Comparison of ENCODE assay signal across 31 cellular contexts in the genomic region with DNA sequence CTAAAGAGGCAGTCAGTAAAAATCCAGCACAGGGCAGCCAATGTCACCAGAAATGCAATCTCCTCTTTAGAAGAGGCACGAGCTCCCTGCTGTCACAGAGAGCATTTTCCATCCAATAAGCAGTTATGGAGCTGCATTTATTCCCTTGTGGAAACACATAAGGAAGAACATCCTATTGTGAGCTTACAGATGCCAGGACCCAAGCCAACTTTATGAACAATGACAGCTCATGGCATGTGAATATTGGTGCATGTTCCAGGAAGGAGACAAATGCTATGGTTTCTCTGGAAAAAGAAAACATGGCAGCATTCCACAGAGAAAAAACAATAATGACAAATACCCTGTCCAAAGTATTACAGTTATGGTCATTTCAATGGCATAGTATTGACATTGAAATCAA.
"Had no signal": no experiment of that assay in that cellular context is flagged by ENCODE, and none has a peak within 500 bp of the region (broad histone marks: within the 10 kb centered on the region; RNA-seq: fewer than 3 reads in every experiment).

No MANE protein-coding gene starts in this region.

- H3K9me3 Mint-ChIP-seq: activated CD8-positive, alpha-beta T cell treated with anti-CD3 and anti-CD28 coated beads for 36 hours; dendritic cell treated with granulocyte-macrophage colony-stimulating factor and Interleukin-4, amounts not matched to agents 40 ng/mL and 50 ng/mL, for 4 days; T-helper 2 cell treated with Interferon-gamma antibody and Interleukin-4, amounts not matched to agents 5 μg/mL and 100 μg/mL, for 36 hours had no signal

- H3K27ac Mint-ChIP-seq: activated B cell treated with CpG ODN at 0.5 μM for 24 hours; activated CD8-positive, alpha-beta T cell treated with anti-CD3 and anti-CD28 coated beads for 36 hours; activated naive CD8-positive, alpha-beta T cell; activated T-helper 17 cell treated with anti-CD3 and anti-CD28 coated beads, Interleukin-2, amount 50 U/mL, for 72 hours; dendritic cell treated with granulocyte-macrophage colony-stimulating factor and Interleukin-4, amounts not matched to agents 40 ng/mL and 50 ng/mL, for 4 days; T-helper 17 cell; T-helper 2 cell treated with Interferon-gamma antibody and Interleukin-4, amounts not matched to agents 5 μg/mL and 100 μg/mL, for 36 hours had no signal

- ATAC-seq: activated CD4-positive, CD25-positive, alpha-beta regulatory T cell treated with anti-CD3 and anti-CD28 coated beads, Interleukin-2, amount 50 U/mL, for 24 hours; activated CD8-positive, alpha-beta T cell treated with anti-CD3 and anti-CD28 coated beads for 36 hours; activated T-cell treated with anti-CD3 and anti-CD28 coated beads, Interleukin-2, amount 50 U/mL, for 4 hours; activated T-helper 17 cell treated with anti-CD3 and anti-CD28 coated beads, Interleukin-2, amount 50 U/mL, for 72 hours; esophagus mucosa; foreskin keratinocyte; gastrocnemius medialis; heart right ventricle; T-helper 17 cell had no signal

- H3K36me3 Mint-ChIP-seq: activated naive CD8-positive, alpha-beta T cell had no signal

- H3K4me1 Mint-ChIP-seq: activated B cell treated with CpG ODN at 0.5 μM for 24 hours; activated T-helper 17 cell treated with anti-CD3 and anti-CD28 coated beads, Interleukin-2, amount 50 U/mL, for 72 hours; central memory CD8-positive, alpha-beta T cell; T-helper 17 cell had no signal

- FAIRE-seq: astrocyte, bronchial epithelial cell, endometrium had no signal

- DNase-seq: activated B cell treated with CpG ODN at 0.5 μM for 24 hours; activated CD4-positive, alpha-beta T cell treated with anti-CD3 and anti-CD28 coated beads for 48 hours; activated CD4-positive, alpha-beta T cell treated with anti-CD3 and anti-CD28 coated beads, Interleukin-2, amount 50 U/mL, for 1 hour; activated CD4-positive, alpha-beta T cell treated with anti-CD3 and anti-CD28 coated beads, Interleukin-2, amount 50 U/mL, for 48 hours; activated CD8-positive, alpha-beta memory T cell treated with anti-CD3 and anti-CD28 coated beads for 24 hours; activated CD8-positive, alpha-beta T cell treated with anti-CD3 and anti-CD28 coated beads for 36 hours; activated effector memory CD4-positive, alpha-beta T cell treated with Interleukin-2 at 50 U/mL for 16 hours; activated gamma-delta T cell treated with Interleukin-2 at 50 U/mL for 16 hours; activated naive CD4-positive, alpha-beta T cell treated with anti-CD3 and anti-CD28 coated beads, Interleukin-2, amount 50 U/mL, for 16 hours; activated naive CD4-positive, alpha-beta T cell treated with Interleukin-2 at 50 U/mL for 16 hours; activated T-cell treated with anti-CD3 and anti-CD28 coated beads, Interleukin-2, amount 50 U/mL, for 4 hours; amniotic stem cell; anterior cingulate cortex; brain microvascular endothelial cell; effector CD8-positive, alpha-beta T cell; foreskin keratinocyte; gastrocnemius medialis; heart right ventricle; T-helper 17 cell; T1000; WERI-Rb-1 had no signal

- H3K4me3 Mint-ChIP-seq: activated B cell treated with CpG ODN at 0.5 μM for 24 hours; activated CD8-positive, alpha-beta T cell treated with anti-CD3 and anti-CD28 coated beads for 36 hours; activated naive CD8-positive, alpha-beta T cell; activated T-cell treated with anti-CD3 and anti-CD28 coated beads, Interleukin-2, amount 50 U/mL, for 4 hours; activated T-helper 17 cell treated with anti-CD3 and anti-CD28 coated beads, Interleukin-2, amount 50 U/mL, for 72 hours; central memory CD8-positive, alpha-beta T cell; dendritic cell treated with granulocyte-macrophage colony-stimulating factor and Interleukin-4, amounts not matched to agents 40 ng/mL and 50 ng/mL, for 4 days; T-helper 17 cell; T-helper 2 cell treated with Interferon-gamma antibody and Interleukin-4, amounts not matched to agents 5 μg/mL and 100 μg/mL, for 36 hours had no signal

- H3K27me3 Mint-ChIP-seq: activated B cell treated with CpG ODN at 0.5 μM for 24 hours; activated T-helper 17 cell treated with anti-CD3 and anti-CD28 coated beads, Interleukin-2, amount 50 U/mL, for 72 hours; dendritic cell treated with granulocyte-macrophage colony-stimulating factor and Interleukin-4, amounts not matched to agents 40 ng/mL and 50 ng/mL, for 4 days; T-helper 17 cell had no signal
